14 cellular contexts compared by ENCODE assay signal in the genomic region with DNA sequence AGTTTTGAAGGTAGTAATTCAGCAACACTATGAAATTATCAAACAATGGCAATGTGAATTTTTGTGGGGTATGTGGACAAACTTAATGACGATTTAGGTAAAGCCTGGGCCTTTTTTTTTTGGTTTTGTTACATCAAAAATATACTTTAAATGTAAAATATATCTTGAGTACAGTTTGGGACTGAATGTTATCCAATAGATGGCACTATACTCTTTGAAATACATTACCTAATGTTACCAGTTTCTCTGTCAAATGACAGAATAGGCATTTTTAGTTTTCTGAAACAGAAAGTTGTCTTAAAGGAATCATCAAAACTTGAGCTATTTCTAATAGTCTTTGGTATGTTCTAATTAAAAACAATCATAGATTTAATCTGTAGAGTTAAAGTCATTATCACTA.
DNase-seq lines count a peak whose midpoint lies in the region; ATAC-seq and TF ChIP-seq lines count a peak whose summit lies in the region.
"Had no signal": no experiment of that assay in that cellular context is flagged by ENCODE, and none has a peak within 500 bp of the region (broad histone marks: within the 10 kb centered on the region; RNA-seq: fewer than 3 reads in every experiment).

No MANE protein-coding gene starts in this region.

- H3K9me3 ChIP-seq in PC-3 (ENCODE audit: low read length): no peaks in the 10 kb centered on the region

- H3K36me3 Mint-ChIP-seq in GM23338 (ENCODE audit: low read depth): peaks cover 17% of the 10 kb centered on the region
- H3K36me3 Mint-ChIP-seq: activated CD4-positive, alpha-beta memory T cell treated with anti-CD3 and anti-CD28 coated beads for 36 hours; memory B cell had no signal

- H3K27ac ChIP-seq in GM23338 (ENCODE audit: low read depth) (no peak overlapping the region), PC-3 (ENCODE audit: low read length) (no peak overlapping the region)

- CTCF ChIA-PET in PC-3 (lab: Charles Lee): no interaction called here

- H3K4me1 Mint-ChIP-seq in GM23338: peaks cover 4% of the 10 kb centered on the region; the same call in 1 of the 3 replicates
- H3K4me1 Mint-ChIP-seq: memory B cell had no signal

- no peak overlapping the region for H3K9ac ChIP-seq in PC-3 (ENCODE audit: low read length)

- DNase-seq in AML-193 (lab: John Stamatoyannopoulos, UW) (peak; percentile 9 to 11), GM23338 (ENCODE audit: low spot score) (peak; percentile 35), PC-3 (peak; percentile 13), fibroblast of pulmonary artery (ENCODE audit: low read depth) (peak; percentile 14), iPS-NIHi7 (ENCODE audit: extremely low spot score) (no peak), hypothalamus (lab: John Stamatoyannopoulos, UW) (no peak)
- DNase-seq in NK-92 treated with Interleukin-12 subunit alpha and Interleukin-12 subunit beta, amount 100 ng/mL, for 24 hours (lab: John Stamatoyannopoulos, UW): no peak
- DNase-seq in activated naive CD4-positive, alpha-beta T cell treated with anti-CD3 and anti-CD28 coated beads, Interleukin-2, amount 50 U/mL, for 16 hours: no peak
- DNase-seq: activated CD4-positive, alpha-beta memory T cell treated with anti-CD3 and anti-CD28 coated beads for 36 hours; amygdala; RPMI8226; small intestine; stimulated activated naive CD4-positive, alpha-beta T cell treated with Interleukin-2 at 50 U/mL for 16 hours had no signal

- peaks cover 9% of the 10 kb centered on the region; the same call in 2 of the 3 replicates for H3K9me3 Mint-ChIP-seq in GM23338

- H3K4me2 ChIP-seq in GM23338 (no peak overlapping the region), PC-3 (ENCODE audit: low read length) (no peak overlapping the region)

- ATAC-seq in GM23338 (no peak), PC-3 (peak; percentile 43; the same call in 1 of the 2 replicates)

- intact Hi-C loops in PC-3 (cut with micrococcal nuclease): no loop called here

- no TSS peak for BruUV-seq in PC-3 (replicated peaks; lab: Mats Ljungman, UMichigan)

- TF ChIP-seq CTCF in GM23338 (conservative IDR thresholded peaks at IDR 0.05; ENCODE audit: low read depth in 2 of 2) (peak in 1 of 2 experiments; percentile 62; a peak in 3 of 4 replicates), PC-3 (conservative IDR thresholded peaks at IDR 0.05; ENCODE audit: low read depth, low read length) (peak; percentile 55), fibroblast of pulmonary artery (IDR thresholded peaks at IDR 0.05; ENCODE audit: low read length, missing control alignments) (peak; percentile 7)

- 0 out of 2 replicates have a peak overlapping the region, but pooled peaks have one; percentile 77 for H3K27ac Mint-ChIP-seq in GM23338
- H3K27ac Mint-ChIP-seq: activated CD4-positive, alpha-beta memory T cell treated with anti-CD3 and anti-CD28 coated beads for 36 hours; memory B cell had no signal

- H2AFZ ChIP-seq in GM23338: no peak overlapping the region
- H2AFZ ChIP-seq in PC-3 (ENCODE audit: low read length): no peak overlapping the region

- H3K27me3 Mint-ChIP-seq in GM23338 (ENCODE audit: insufficient read depth, low read depth, poor library complexity): no peaks in the 10 kb centered on the region
- H3K27me3 Mint-ChIP-seq: activated CD4-positive, alpha-beta memory T cell treated with anti-CD3 and anti-CD28 coated beads for 36 hours; memory B cell had no signal

- H3K36me3 ChIP-seq in GM23338 (ENCODE audit: insufficient read depth): no peaks in the 10 kb centered on the region; the same call in 1 of the 2 replicates
- H3K36me3 ChIP-seq in PC-3 (ENCODE audit: low read depth, low read length): no peaks in the 10 kb centered on the region

- H4K20me1 ChIP-seq in GM23338 (replicated peaks; ENCODE audit: insufficient read depth) (no peaks in the 10 kb centered on the region), PC-3 (ENCODE audit: low read length) (no peaks in the 10 kb centered on the region)

- H3K4me3 Mint-ChIP-seq in GM23338: no peak overlapping the region
- H3K4me3 Mint-ChIP-seq: activated CD4-positive, alpha-beta memory T cell treated with anti-CD3 and anti-CD28 coated beads for 36 hours; memory B cell had no signal

- H3K9me2 ChIP-seq in GM23338 (ENCODE audit: insufficient read depth) (no peaks in the 10 kb centered on the region; the same call in 1 of the 2 replicates), PC-3 (replicated peaks; ENCODE audit: low read length) (no peaks in the 10 kb centered on the region)

- H3F3A ChIP-seq in GM23338 (replicated peaks; ENCODE audit: low read depth) (no peaks in the 10 kb centered on the region), PC-3 (ENCODE audit: low read length, unreplicated experiment) (no peaks in the 10 kb centered on the region)

- H3K4me3 ChIP-seq in GM23338 (no peak overlapping the region), PC-3 (ENCODE audit: low read length) (no peak overlapping the region), fibroblast of pulmonary artery (replicated peaks; ENCODE audit: low read depth, low read length) (no peak overlapping the region)

- H3K79me2 ChIP-seq in GM23338 (replicated peaks; ENCODE audit: insufficient read depth): no peaks in the 10 kb centered on the region
- H3K79me2 ChIP-seq in PC-3 (ENCODE audit: low read length): no peaks in the 10 kb centered on the region

- H3K4me1 ChIP-seq in GM23338 (ENCODE audit: insufficient read depth): peaks cover 5% of the 10 kb centered on the region; the same call in 1 of the 2 replicates
- no peaks in the 10 kb centered on the region for H3K4me1 ChIP-seq in PC-3 (ENCODE audit: insufficient read depth, low read length)

- POLR2A ChIA-PET in PC-3 (lab: Charles Lee; ENCODE audit: unreplicated experiment): no interaction called here

- H3K27me3 ChIP-seq in GM23338 (ENCODE audit: insufficient read depth) (no peaks in the 10 kb centered on the region), PC-3 (ENCODE audit: low read length) (no peaks in the 10 kb centered on the region)

TF ChIP-seq in GM23338, 12 proteins besides CTCF, POLR2A, EP300 and RAD21 (continues in another document):
- TF ChIP-seq JUNB (IDR thresholded peaks at IDR 0.05; ENCODE audit: unreplicated experiment): no peak
- TF ChIP-seq POLR2AphosphoS5 (IDR thresholded peaks at IDR 0.05; ENCODE audit: low read depth): no peak
- no peak for TF ChIP-seq ZNF331 (CRISPR knock-in tag; IDR thresholded peaks at IDR 0.05; ENCODE audit: low read depth)
- TF ChIP-seq EZH2 (IDR thresholded peaks at IDR 0.05; ENCODE audit: low read depth, unreplicated experiment): no peak
- TF ChIP-seq ZNF114 (CRISPR knock-in tag; IDR thresholded peaks at IDR 0.05): no peak
- no peak for TF ChIP-seq REST (IDR thresholded peaks at IDR 0.05; ENCODE audit: unreplicated experiment)
- TF ChIP-seq ETS1 (IDR thresholded peaks at IDR 0.05): no peak

Comparison
In these comparisons a context has a peak if more than half of its experiments do, and no peak if none do; other contexts are left out.
1. DNase-seq: peak in AML-193 (2 of 2), GM23338 (single experiment), PC-3 (single experiment) and fibroblast of pulmonary artery (single experiment); none in iPS-NIHi7 (single experiment), NK-92 treated with Interleukin-12 subunit alpha and Interleukin-12 subunit beta, amount 100 ng/mL, for 24 hours (single experiment), hypothalamus (0 of 51) and activated naive CD4-positive, alpha-beta T cell treated with anti-CD3 and anti-CD28 coated beads, Interleukin-2, amount 50 U/mL, for 16 hours (single experiment).